1 cellular context compared by ENCODE assay signal in the genomic region with DNA sequence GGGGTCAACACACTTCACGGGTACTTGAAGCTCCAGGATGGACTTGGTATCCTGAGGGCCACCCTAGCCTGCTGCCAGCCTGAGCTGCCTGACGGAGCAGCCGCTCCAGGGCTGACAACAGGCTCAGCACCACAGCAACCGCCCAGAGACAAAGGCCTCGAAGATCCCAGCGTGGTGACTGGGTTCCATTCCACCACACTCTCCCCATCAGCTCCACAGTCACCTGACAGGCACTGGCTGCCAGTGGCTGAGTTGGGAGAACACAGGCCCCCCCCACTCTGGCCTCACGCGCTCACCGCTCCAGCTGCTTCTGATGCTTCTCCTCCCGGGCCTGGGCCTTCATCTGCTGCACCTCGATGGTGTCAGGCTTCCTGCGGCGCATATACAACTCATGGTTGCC.
TF ChIP-seq lines count a peak whose summit lies in the region.

No MANE protein-coding gene starts in this region.

TF ChIP-seq in GM23338, 12 proteins besides CTCF, POLR2A, EP300 and RAD21 (continued from another document):
- TF ChIP-seq ZNF462 (CRISPR knock-in tag; IDR thresholded peaks at IDR 0.05), result no peak
- no peak for TF ChIP-seq EZH2phosphoT487 (IDR thresholded peaks at IDR 0.05; ENCODE audit: unreplicated experiment)
- no peak for TF ChIP-seq NANOG (IDR thresholded peaks at IDR 0.05; ENCODE audit: borderline replicate concordance)
- no peak for TF ChIP-seq CREB1 (CRISPR knock-in tag; IDR thresholded peaks at IDR 0.05; ENCODE audit: low read depth)
- TF ChIP-seq JUNB (IDR thresholded peaks at IDR 0.05; ENCODE audit: unreplicated experiment), result no peak
- no peak for TF ChIP-seq ZNF114 (CRISPR knock-in tag; IDR thresholded peaks at IDR 0.05)
- no peak for TF ChIP-seq EZH2 (IDR thresholded peaks at IDR 0.05; ENCODE audit: low read depth, unreplicated experiment)
- TF ChIP-seq, protein P1, sequence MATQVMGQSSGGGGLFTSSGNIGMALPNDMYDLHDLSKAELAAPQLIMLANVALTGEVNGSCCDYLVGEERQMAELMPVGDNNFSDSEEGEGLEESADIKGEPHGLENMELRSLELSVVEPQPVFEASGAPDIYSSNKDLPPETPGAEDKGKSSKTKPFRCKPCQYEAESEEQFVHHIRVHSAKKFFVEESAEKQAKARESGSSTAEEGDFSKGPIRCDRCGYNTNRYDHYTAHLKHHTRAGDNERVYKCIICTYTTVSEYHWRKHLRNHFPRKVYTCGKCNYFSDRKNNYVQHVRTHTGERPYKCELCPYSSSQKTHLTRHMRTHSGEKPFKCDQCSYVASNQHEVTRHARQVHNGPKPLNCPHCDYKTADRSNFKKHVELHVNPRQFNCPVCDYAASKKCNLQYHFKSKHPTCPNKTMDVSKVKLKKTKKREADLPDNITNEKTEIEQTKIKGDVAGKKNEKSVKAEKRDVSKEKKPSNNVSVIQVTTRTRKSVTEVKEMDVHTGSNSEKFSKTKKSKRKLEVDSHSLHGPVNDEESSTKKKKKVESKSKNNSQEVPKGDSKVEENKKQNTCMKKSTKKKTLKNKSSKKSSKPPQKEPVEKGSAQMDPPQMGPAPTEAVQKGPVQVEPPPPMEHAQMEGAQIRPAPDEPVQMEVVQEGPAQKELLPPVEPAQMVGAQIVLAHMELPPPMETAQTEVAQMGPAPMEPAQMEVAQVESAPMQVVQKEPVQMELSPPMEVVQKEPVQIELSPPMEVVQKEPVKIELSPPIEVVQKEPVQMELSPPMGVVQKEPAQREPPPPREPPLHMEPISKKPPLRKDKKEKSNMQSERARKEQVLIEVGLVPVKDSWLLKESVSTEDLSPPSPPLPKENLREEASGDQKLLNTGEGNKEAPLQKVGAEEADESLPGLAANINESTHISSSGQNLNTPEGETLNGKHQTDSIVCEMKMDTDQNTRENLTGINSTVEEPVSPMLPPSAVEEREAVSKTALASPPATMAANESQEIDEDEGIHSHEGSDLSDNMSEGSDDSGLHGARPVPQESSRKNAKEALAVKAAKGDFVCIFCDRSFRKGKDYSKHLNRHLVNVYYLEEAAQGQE (IDR thresholded peaks at IDR 0.05; ENCODE audit: unreplicated experiment), result no peak
- TF ChIP-seq, protein P2, sequence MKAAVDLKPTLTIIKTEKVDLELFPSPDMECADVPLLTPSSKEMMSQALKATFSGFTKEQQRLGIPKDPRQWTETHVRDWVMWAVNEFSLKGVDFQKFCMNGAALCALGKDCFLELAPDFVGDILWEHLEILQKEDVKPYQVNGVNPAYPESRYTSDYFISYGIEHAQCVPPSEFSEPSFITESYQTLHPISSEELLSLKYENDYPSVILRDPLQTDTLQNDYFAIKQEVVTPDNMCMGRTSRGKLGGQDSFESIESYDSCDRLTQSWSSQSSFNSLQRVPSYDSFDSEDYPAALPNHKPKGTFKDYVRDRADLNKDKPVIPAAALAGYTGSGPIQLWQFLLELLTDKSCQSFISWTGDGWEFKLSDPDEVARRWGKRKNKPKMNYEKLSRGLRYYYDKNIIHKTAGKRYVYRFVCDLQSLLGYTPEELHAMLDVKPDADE (IDR thresholded peaks at IDR 0.05), result no peak
